23 cellular contexts compared by ENCODE assay signal in the genomic region with DNA sequence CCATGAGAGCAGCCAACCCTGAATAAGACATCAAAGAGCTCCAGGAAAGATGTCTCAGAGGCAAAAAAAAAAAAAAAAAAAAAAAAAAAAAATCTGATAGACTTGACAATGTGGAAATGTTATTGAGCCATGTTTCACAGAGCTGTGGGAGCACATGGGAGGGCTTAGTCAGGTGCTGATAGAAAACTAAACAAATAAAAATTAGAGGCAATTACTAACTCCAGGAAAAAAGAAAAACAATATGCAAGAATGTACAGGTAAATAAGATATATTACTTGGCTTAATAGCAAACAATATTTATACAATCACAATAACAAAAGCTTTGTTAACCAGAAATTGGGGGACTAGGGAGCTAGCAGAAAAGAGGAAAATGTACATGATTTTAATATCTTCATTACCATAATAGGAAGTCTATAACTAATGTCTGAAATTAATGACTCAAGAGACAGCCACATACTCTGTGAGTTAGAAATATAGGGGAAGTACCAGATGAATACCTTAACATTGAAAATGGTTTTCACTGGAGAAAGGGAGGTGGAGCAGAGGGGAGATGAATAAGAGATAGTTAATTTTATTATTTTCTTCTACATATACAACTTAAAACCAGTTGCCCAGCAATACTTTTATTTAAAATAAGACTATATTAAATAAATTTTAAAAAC. TPM values are rescaled to one million over a fixed set of nuclear protein-coding genes. Genes with fewer than 3 reads are reported as not detected.
DNase-seq lines count a peak whose midpoint lies in the region; ATAC-seq and TF ChIP-seq lines count a peak whose summit lies in the region.
"Had no signal": no experiment of that assay in that cellular context is flagged by ENCODE, and none has a peak within 500 bp of the region (broad histone marks: within the 10 kb centered on the region; RNA-seq: fewer than 3 reads in every experiment).

No MANE protein-coding gene starts in this region.

- H3K27me3 Mint-ChIP-seq in activated CD4-positive, alpha-beta T cell treated with anti-CD3 and anti-CD28 coated beads for 36 hours = peaks cover 8% of the 10 kb centered on the region

- intact Hi-C loops in activated CD4-positive, alpha-beta T cell treated with anti-CD3 and anti-CD28 coated beads for 36 hours (cut with DNase I, micrococcal nuclease) = loop anchor here in 1 of 2 experiments (1.0 kb wide), 1 partner anchor 8 kb away; no protein-coding TSS in a partner anchor

- no peak overlapping the region; the same call in 1 of the 2 replicates for H3K4me2 ChIP-seq in BLaER1
- H3K4me2 ChIP-seq: A549, GM23338 had no signal

- H3K9ac ChIP-seq in BLaER1 = no peak overlapping the region

- peaks cover 3% of the 10 kb centered on the region for H3K36me3 Mint-ChIP-seq in activated CD4-positive, alpha-beta T cell treated with anti-CD3 and anti-CD28 coated beads for 36 hours (ENCODE audit: low read depth)
- peaks cover 11% of the 10 kb centered on the region for H3K36me3 Mint-ChIP-seq in stimulated activated effector memory CD8-positive, alpha-beta T cell treated with anti-CD3 and anti-CD28 coated beads, Interleukin-12 subunit alpha, Interleukin-12 subunit beta, amount 100 ng/mL, for 72 hours
- H3K36me3 Mint-ChIP-seq: CD8-positive, alpha-beta T cell had no signal

- H3K27me3 ChIP-seq in BLaER1 = no peaks in the 10 kb centered on the region

- peak overlapping the region; percentile 86 for H3K27ac ChIP-seq in BLaER1
- H3K27ac ChIP-seq: A549 had no signal

- H3K9me3 ChIP-seq in BLaER1 = peaks cover 13% of the 10 kb centered on the region; the same call in 1 of the 2 replicates
- H3K9me3 ChIP-seq: A549 had no signal

- peaks cover 5% of the 10 kb centered on the region for H3K9me3 Mint-ChIP-seq in activated CD4-positive, alpha-beta T cell treated with anti-CD3 and anti-CD28 coated beads for 36 hours (ENCODE audit: low read depth)
- H3K9me3 Mint-ChIP-seq in stimulated activated effector memory CD8-positive, alpha-beta T cell treated with anti-CD3 and anti-CD28 coated beads, Interleukin-12 subunit alpha, Interleukin-12 subunit beta, amount 100 ng/mL, for 72 hours = peaks cover 3% of the 10 kb centered on the region

- no peaks in the 10 kb centered on the region for H4K20me1 ChIP-seq in BLaER1

- CTCF ChIA-PET in activated CD4-positive, alpha-beta T cell treated with anti-CD3 and anti-CD28 coated beads for 36 hours (lab: Charles Lee) = interaction anchor here (0.8 to 1.2 kb wide), 5 partner anchors 9 to 26 kb away, joined by 3 to 5 read pairs (median 3); no protein-coding TSS in a partner anchor
- CTCF ChIA-PET in HEK293T (lab: Yijun Ruan, JAX) = interaction anchor here (1.1 kb wide), 1 partner anchor 11 kb away, joined by 3 read pairs; no protein-coding TSS in a partner anchor

- H3K4me1 Mint-ChIP-seq in activated CD4-positive, alpha-beta T cell treated with anti-CD3 and anti-CD28 coated beads for 36 hours = peaks cover 78% of the 10 kb centered on the region
- peaks cover 79% of the 10 kb centered on the region for H3K4me1 Mint-ChIP-seq in stimulated activated effector memory CD8-positive, alpha-beta T cell treated with anti-CD3 and anti-CD28 coated beads, Interleukin-12 subunit alpha, Interleukin-12 subunit beta, amount 100 ng/mL, for 72 hours

- POLR2A ChIA-PET in activated CD4-positive, alpha-beta T cell treated with anti-CD3 and anti-CD28 coated beads for 36 hours (lab: Charles Lee) = no interaction called here
- POLR2A ChIA-PET in HEK293T (lab: Yijun Ruan, JAX) = no interaction called here

- no peak for DNase-seq in activated CD4-positive, alpha-beta T cell treated with anti-CD3 and anti-CD28 coated beads for 36 hours
- DNase-seq in activated CD4-positive, alpha-beta T cell treated with anti-CD3 and anti-CD28 coated beads for 4 hours = no peak
- no peak for DNase-seq in HEK293T (ENCODE audit: extremely low spot score)
- DNase-seq in stimulated activated effector memory CD8-positive, alpha-beta T cell treated with anti-CD3 and anti-CD28 coated beads, Interleukin-12 subunit alpha, Interleukin-12 subunit beta, amount 100 ng/mL, for 72 hours (ENCODE audit: low spot score in 2 of 2) = no peak
- DNase-seq: Calu3; CD8-positive, alpha-beta T cell; GF-D8; HCEC 1CT; MM.1S; NCI-H1105 treated with DMSO at 0.1 percent for 48 hours; NCI-H1694 treated with DMSO at 0.1 percent for 48 hours; NCI-H2227 treated with DMSO at 0.1 percent for 48 hours; NCI-H510A treated with DMSO at 0.1 percent for 48 hours; NCI-H82; PC-3; RPMI8226; SHP77 treated with DMSO at 0.1 percent for 48 hours had no signal

- H3K36me3 ChIP-seq in BLaER1 = no peaks in the 10 kb centered on the region

- H3K4me1 ChIP-seq in BLaER1 = peaks cover 99% of the 10 kb centered on the region

- no peak overlapping the region for H3K4me3 ChIP-seq in BLaER1
- H3K4me3 ChIP-seq: A549, GM23338 had no signal

- H3K27ac Mint-ChIP-seq in activated CD4-positive, alpha-beta T cell treated with anti-CD3 and anti-CD28 coated beads for 36 hours = peak overlapping the region; percentile 28
- no peak overlapping the region for H3K27ac Mint-ChIP-seq in stimulated activated effector memory CD8-positive, alpha-beta T cell treated with anti-CD3 and anti-CD28 coated beads, Interleukin-12 subunit alpha, Interleukin-12 subunit beta, amount 100 ng/mL, for 72 hours
- H3K27ac Mint-ChIP-seq: CD8-positive, alpha-beta T cell; GM23338 had no signal

- H3K4me3 Mint-ChIP-seq in activated CD4-positive, alpha-beta T cell treated with anti-CD3 and anti-CD28 coated beads for 36 hours = no peak overlapping the region
- H3K4me3 Mint-ChIP-seq in stimulated activated effector memory CD8-positive, alpha-beta T cell treated with anti-CD3 and anti-CD28 coated beads, Interleukin-12 subunit alpha, Interleukin-12 subunit beta, amount 100 ng/mL, for 72 hours = no peak overlapping the region
- H3K4me3 Mint-ChIP-seq: CD8-positive, alpha-beta T cell; GM23338 had no signal

- ATAC-seq in activated CD4-positive, alpha-beta T cell treated with anti-CD3 and anti-CD28 coated beads for 36 hours = peak; percentile 42
- ATAC-seq in stimulated activated effector memory CD8-positive, alpha-beta T cell treated with anti-CD3 and anti-CD28 coated beads, Interleukin-12 subunit alpha, Interleukin-12 subunit beta, amount 100 ng/mL, for 72 hours = peak; percentile 52
- ATAC-seq in GM21360 (IDR thresholded peaks at IDR 0.05; ENCODE audit: unreplicated experiment) (no peak), GM21515 (IDR thresholded peaks at IDR 0.05; ENCODE audit: unreplicated experiment) (no peak)
- ATAC-seq: A549, GM23338, PC-3 had no signal

TF ChIP-seq in HEK293T, 16 proteins besides CTCF, POLR2A, EP300 and RAD21:
- no peak for TF ChIP-seq L3MBTL2 (conservative IDR thresholded peaks at IDR 0.05)
- peak; percentile 51; the same call in 1 of the 2 replicates for TF ChIP-seq ZNF384 (IDR thresholded peaks at IDR 0.05)

RNA-seq across cellular contexts. Expression of a gene that starts 16.9 kb away (rescaled TPM):
- 10 to 100 TPM; 27.2 to 30.6 TPM for total RNA-seq in activated CD4-positive, alpha-beta T cell treated with anti-CD3 and anti-CD28 coated beads for 36 hours
- total RNA-seq: LHCN-M2 had no signal

RNA-seq across cellular contexts. Expression of a gene that starts 32.0 kb away (rescaled TPM):
- 1 to 10 TPM; 3.7 to 4.0 TPM for total RNA-seq in activated CD4-positive, alpha-beta T cell treated with anti-CD3 and anti-CD28 coated beads for 36 hours

Comparison
In these comparisons a context has a peak if more than half of its experiments do, and no peak if none do; other contexts are left out.
1. ATAC-seq: peak in activated CD4-positive, alpha-beta T cell treated with anti-CD3 and anti-CD28 coated beads for 36 hours (single experiment) and stimulated activated effector memory CD8-positive, alpha-beta T cell treated with anti-CD3 and anti-CD28 coated beads, Interleukin-12 subunit alpha, Interleukin-12 subunit beta, amount 100 ng/mL, for 72 hours (single experiment); none in GM21360 (single experiment) and GM21515 (single experiment).